8 cellular contexts compared by ENCODE assay signal in the genomic region with DNA sequence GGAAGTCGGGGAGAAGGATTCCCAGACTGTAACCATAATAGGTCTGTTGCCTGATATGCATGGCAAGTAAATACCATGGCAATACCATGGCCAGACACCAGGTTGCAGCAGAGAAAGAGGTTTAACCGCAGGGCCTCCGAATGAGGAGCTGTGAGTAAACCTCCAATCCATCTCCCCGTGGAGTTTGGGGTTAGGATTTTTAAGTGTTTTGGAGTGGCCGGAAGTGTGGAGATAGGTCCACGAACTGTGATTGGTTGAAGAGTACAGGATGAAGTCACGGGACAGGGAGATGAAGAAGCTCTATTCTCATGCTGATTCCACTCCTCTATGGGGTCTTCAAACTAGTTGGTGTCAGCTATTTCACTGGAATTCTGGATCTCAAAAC.
DNase-seq lines count a peak whose midpoint lies in the region; ATAC-seq and TF ChIP-seq lines count a peak whose summit lies in the region.

No MANE protein-coding gene starts in this region.

- intact Hi-C loops in tibial artery (cut with DNase I; ENCODE audit: low total_unique reads), result loop anchor here (5.0 kb wide), 1 partner anchor 196 kb away; no protein-coding TSS in a partner anchor

- TF ChIP-seq CTCF in tibial artery (IDR thresholded peaks at IDR 0.05), result peak; percentile 77 to 90

- H3K9me3 ChIP-seq in neuron (ENCODE audit: low read length), result no peaks in the 10 kb centered on the region
- no peaks in the 10 kb centered on the region for H3K9me3 ChIP-seq in tibial artery

- peaks cover 37% of the 10 kb centered on the region for H3K4me1 ChIP-seq in neuron (ENCODE audit: insufficient read depth, low read length)
- H3K4me1 ChIP-seq in tibial artery, result peaks cover 0 to 3% (median 0%) of the 10 kb centered on the region in 4 donors

- H3K36me3 ChIP-seq in neuron (ENCODE audit: insufficient read depth, low read length) (no peaks in the 10 kb centered on the region), tibial artery (no peaks in the 10 kb centered on the region)

- peak; percentile 97 for ATAC-seq in GM21360 (IDR thresholded peaks at IDR 0.05; ENCODE audit: unreplicated experiment)
- ATAC-seq in HG03521 (IDR thresholded peaks at IDR 0.05; ENCODE audit: unreplicated experiment), result peak; percentile 87

- DNase-seq in DMS79 (lab: John Stamatoyannopoulos, UW), result peak; percentile 57
- DNase-seq in NCI-H748 treated with DMSO at 0.1 percent for 48 hours (lab: John Stamatoyannopoulos, UW), result peak; percentile 38
- DNase-seq in activated T-cell treated with anti-CD3 and anti-CD28 coated beads for 4 hours, result peak; percentile 31
- DNase-seq in fibroblast of peridontal ligament (ENCODE audit: extremely low read depth), result peak; percentile 69
- DNase-seq in tibial artery, result peak; percentile 86

- no peak overlapping the region for H3K27ac ChIP-seq in tibial artery

- H3K27me3 ChIP-seq in neuron (ENCODE audit: insufficient read depth, low read length) (no peaks in the 10 kb centered on the region), tibial artery (no peaks in the 10 kb centered on the region)

- peak overlapping the region; percentile 64 for H2AFZ ChIP-seq in neuron (ENCODE audit: low read depth, low read length)

- H3K4me3 ChIP-seq in neuron (ENCODE audit: low read length) (no peak overlapping the region), tibial artery (no peak overlapping the region)

Comparison
In these comparisons a context has a peak if more than half of its experiments do, and no peak if none do; other contexts are left out.
1. DNase-seq: peak in every context shown above with its lines; median percentile 86 in tibial artery; 69 in fibroblast of peridontal ligament; 57 in DMS79; 38 in NCI-H748 treated with DMSO at 0.1 percent for 48 hours; 31 in activated T-cell treated with anti-CD3 and anti-CD28 coated beads for 4 hours.